Comparison of ENCODE assay signal across 8 cellular contexts in genomic region chr17:77474292-77474988, GRCh38.
DNase-seq lines count a peak whose midpoint lies in the region; ATAC-seq and TF ChIP-seq lines count a peak whose summit lies in the region.

No MANE protein-coding gene starts in this region.

- H3K9me3 ChIP-seq in DND-41 (ENCODE audit: insufficient read depth, low read length, severe bottlenecking) (no peaks in the 10 kb centered on the region), MM.1S (replicated peaks; ENCODE audit: insufficient read depth, low read length) (no peaks in the 10 kb centered on the region), suprapubic skin (no peaks in the 10 kb centered on the region)

- no peak for DNase-seq in DND-41
- DNase-seq in MM.1S, result peak; percentile 2
- no peak for DNase-seq in central memory CD8-positive, alpha-beta T cell (ENCODE audit: low spot score in 2 of 2)
- DNase-seq in NCI-H1092 treated with DMSO at 0.1 percent for 48 hours (lab: John Stamatoyannopoulos, UW), result no peak
- DNase-seq in suprapubic skin (ENCODE audit: low spot score in 2 of 2), result no peak

- H3K36me3 ChIP-seq in DND-41 (ENCODE audit: insufficient read depth, low read length) (peaks cover 97% of the 10 kb centered on the region), MM.1S (replicated peaks; ENCODE audit: insufficient read depth, low read length) (no peaks in the 10 kb centered on the region), suprapubic skin (no peaks in the 10 kb centered on the region)

- no peaks in the 10 kb centered on the region for H3K9me3 Mint-ChIP-seq in central memory CD8-positive, alpha-beta T cell
- H3K9me3 Mint-ChIP-seq in nephron, result no peaks in the 10 kb centered on the region

- no peaks in the 10 kb centered on the region for H3K9me2 ChIP-seq in MM.1S (replicated peaks; ENCODE audit: insufficient read depth, low read length)

- TF ChIP-seq EP300 in suprapubic skin (IDR thresholded peaks at IDR 0.05), result no peak

- H3K4me3 Mint-ChIP-seq in central memory CD8-positive, alpha-beta T cell, result peak overlapping the region; percentile 77
- peak overlapping the region in 2 of 3 experiments; percentile 5 to 31 for H3K4me3 Mint-ChIP-seq in nephron

- H3K79me2 ChIP-seq in DND-41 (ENCODE audit: insufficient read depth, low read length) (peaks cover 100% of the 10 kb centered on the region), MM.1S (ENCODE audit: low read length) (peaks cover 100% of the 10 kb centered on the region)

- TF ChIP-seq CTCF in DND-41 (IDR thresholded peaks at IDR 0.05; ENCODE audit: borderline replicate concordance, extremely low read depth, low read length, poor library complexity, severe bottlenecking) (no peak), MM.1S (IDR thresholded peaks at IDR 0.05; ENCODE audit: low read length) (no peak), nephron (IDR thresholded peaks at IDR 0.05; ENCODE audit: unreplicated experiment in 3 of 3) (no peak), suprapubic skin (IDR thresholded peaks at IDR 0.05) (no peak)

- no peak overlapping the region for H2AFZ ChIP-seq in DND-41 (ENCODE audit: low read depth, low read length)
- no peak overlapping the region for H2AFZ ChIP-seq in MM.1S (ENCODE audit: low read length)

- no peak overlapping the region for H3K9ac ChIP-seq in DND-41 (ENCODE audit: low read depth, low read length)
- no peak overlapping the region for H3K9ac ChIP-seq in MM.1S (ENCODE audit: low read length)

- H3K4me1 ChIP-seq in DND-41 (ENCODE audit: insufficient read depth, low read length) (peaks cover 42% of the 10 kb centered on the region), MM.1S (ENCODE audit: low read length) (peaks cover 43% of the 10 kb centered on the region), suprapubic skin (peaks cover 92% of the 10 kb centered on the region)

- H3K4me2 ChIP-seq in DND-41 (ENCODE audit: insufficient read depth, low read length), result no peak overlapping the region
- no peak overlapping the region for H3K4me2 ChIP-seq in MM.1S (ENCODE audit: low read depth, low read length)

- H4K20me1 ChIP-seq in DND-41 (ENCODE audit: insufficient read depth, low read length), result peaks cover 99% of the 10 kb centered on the region
- H4K20me1 ChIP-seq in MM.1S (ENCODE audit: insufficient read depth, low read length), result no peaks in the 10 kb centered on the region

- 85% methylated on average over 10 of the region's 12 CpGs for WGBS in suprapubic skin

- H3F3A ChIP-seq in MM.1S (ENCODE audit: insufficient read depth, low read length), result peaks cover 18% of the 10 kb centered on the region

- H3K27ac ChIP-seq in DND-41 (ENCODE audit: low read length), result peak overlapping the region; percentile 32
- no peak overlapping the region for H3K27ac ChIP-seq in MM.1S (ENCODE audit: low read length)
- H3K27ac ChIP-seq in suprapubic skin, result no peak overlapping the region

- no peak for ATAC-seq in DND-41 (ENCODE audit: insufficient read depth, low read depth)
- no peak for ATAC-seq in central memory CD8-positive, alpha-beta T cell (replicated peaks; ENCODE audit: extremely low read depth, poor library complexity, severe bottlenecking)
- ATAC-seq in HG03342 (IDR thresholded peaks at IDR 0.05; ENCODE audit: unreplicated experiment), result no peak
- no peak for ATAC-seq in GM19351 (IDR thresholded peaks at IDR 0.05; ENCODE audit: unreplicated experiment)

- H3K27me3 Mint-ChIP-seq in central memory CD8-positive, alpha-beta T cell, result no peaks in the 10 kb centered on the region
- H3K27me3 Mint-ChIP-seq in nephron (ENCODE audit: low read depth), result no peaks in the 10 kb centered on the region

- no peak for TF ChIP-seq POLR2A in suprapubic skin (IDR thresholded peaks at IDR 0.05)

- H3K27ac Mint-ChIP-seq in central memory CD8-positive, alpha-beta T cell (ENCODE audit: low read depth), result peak overlapping the region; percentile 96
- H3K27ac Mint-ChIP-seq in nephron, result peak overlapping the region; percentile 98 to 99 (median 99)

- peaks cover 32% of the 10 kb centered on the region for H3K36me3 Mint-ChIP-seq in central memory CD8-positive, alpha-beta T cell (ENCODE audit: insufficient read depth)
- H3K36me3 Mint-ChIP-seq in nephron (ENCODE audit: low read depth), result peaks cover 13% of the 10 kb centered on the region

- H3K27me3 ChIP-seq in DND-41 (ENCODE audit: insufficient read depth, low read length, poor library complexity) (no peaks in the 10 kb centered on the region), MM.1S (replicated peaks; ENCODE audit: insufficient read depth, low read length) (no peaks in the 10 kb centered on the region), suprapubic skin (no peaks in the 10 kb centered on the region)

- H3K4me3 ChIP-seq in DND-41 (ENCODE audit: low read depth in 1 of 2, low read length in 2 of 2), result no peak overlapping the region
- H3K4me3 ChIP-seq in MM.1S (ENCODE audit: low read length), result no peak overlapping the region
- no peak overlapping the region for H3K4me3 ChIP-seq in suprapubic skin

- H3K4me1 Mint-ChIP-seq in central memory CD8-positive, alpha-beta T cell, result peaks cover 94% of the 10 kb centered on the region
- H3K4me1 Mint-ChIP-seq in nephron, result peaks cover 90% of the 10 kb centered on the region
